Comparison of ENCODE assay signal across 14 cellular contexts in the genomic region with DNA sequence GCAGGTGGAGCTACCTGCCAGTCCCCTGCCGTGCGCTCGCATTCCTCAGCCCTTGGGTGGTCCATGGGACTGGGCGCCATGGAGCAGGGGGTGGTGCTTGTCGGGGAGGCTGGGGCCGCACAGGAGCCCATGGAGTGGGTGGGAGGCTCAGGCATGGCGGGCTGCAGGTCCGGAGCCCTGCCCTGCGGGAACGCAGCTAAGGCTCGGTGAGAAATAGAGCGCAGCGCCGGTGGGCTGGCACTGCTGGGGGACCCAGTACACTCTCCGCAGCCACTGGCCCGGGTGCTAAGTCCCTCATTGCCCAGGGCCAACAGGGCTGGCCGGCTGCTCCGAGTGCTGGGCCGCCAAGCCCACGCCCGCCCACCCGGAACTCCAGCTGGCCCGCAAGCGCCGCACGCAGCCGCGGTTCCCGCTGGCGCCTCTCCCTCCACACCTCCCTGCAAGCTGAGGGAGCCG. TPM values are rescaled to one million over a fixed set of nuclear protein-coding genes. Genes with fewer than 3 reads are reported as not detected.
A peak's percentile ranks its signal among the peaks of the same experiment; 100 is the strongest.
DNase-seq lines count a peak whose midpoint lies in the region; ATAC-seq and TF ChIP-seq lines count a peak whose summit lies in the region.
"Not testable (repeated sequence)": the region's sequence is repeated elsewhere in the genome, so short reads cannot be mapped to it uniquely, and the experiment has no call there.
"Had no signal": no experiment of that assay in that cellular context is flagged by ENCODE, and none has a peak within 500 bp of the region (broad histone marks: within the 10 kb centered on the region; RNA-seq: fewer than 3 reads in every experiment).

No MANE protein-coding gene starts in this region.

- H3K4me3 ChIP-seq in esophagus muscularis mucosa (peak overlapping the region in 3 of 4 donors; percentile 41 to 53 (median 44)), psoas muscle (peak overlapping the region; percentile 49)
- H3K4me3 ChIP-seq in right lobe of liver; stomach smooth muscle (ENCODE audit: low read length in 2 of 2): not testable (repeated sequence)

- H3K27me3 Mint-ChIP-seq in activated CD4-positive, alpha-beta memory T cell treated with anti-CD3 and anti-CD28 coated beads, Interleukin-2, amount 10 ng/mL, durations not matched to agents 7 days and 5 days; activated naive CD8-positive, alpha-beta T cell treated with anti-CD3 and anti-CD28 coated beads, Interleukin-2, amount 50 U/mL, for 24 hours: not testable (repeated sequence)

- not testable (repeated sequence) for H3K36me3 ChIP-seq in KOPT-K1 (ENCODE audit: insufficient read depth, low read length); esophagus muscularis mucosa; psoas muscle (ENCODE audit: insufficient read depth in 1 of 2, low read depth in 1 of 2); stomach smooth muscle (ENCODE audit: control insufficient read depth in 2 of 2, insufficient read depth in 2 of 2, low read length in 2 of 2)
- H3K36me3 ChIP-seq in right lobe of liver: peaks cover 0 to 12% (median 0%) of the 10 kb centered on the region in 4 donors

- H3K27ac ChIP-seq in 22Rv1 (peak overlapping the region; percentile 61), KOPT-K1 (ENCODE audit: low read depth, low read length, poor library complexity, severe bottlenecking) (peak overlapping the region; percentile 81), esophagus muscularis mucosa (replicated peaks in 1 of 4) (peak overlapping the region; percentile 82 to 90 (median 86)), right lobe of liver (peak overlapping the region; percentile 88 to 95 (median 90)), stomach smooth muscle (ENCODE audit: low read length) (peak overlapping the region; percentile 58)
- H3K27ac ChIP-seq in psoas muscle: not testable (repeated sequence)

- not testable (repeated sequence) for TF ChIP-seq POLR2A in esophagus muscularis mucosa (IDR thresholded peaks at IDR 0.05; ENCODE audit: low read depth); right lobe of liver (IDR thresholded peaks at IDR 0.05)

- not testable (repeated sequence) for H3K9me3 Mint-ChIP-seq in activated CD4-positive, alpha-beta memory T cell treated with anti-CD3 and anti-CD28 coated beads, Interleukin-2, amount 10 ng/mL, durations not matched to agents 7 days and 5 days; activated naive CD8-positive, alpha-beta T cell treated with anti-CD3 and anti-CD28 coated beads, Interleukin-2, amount 50 U/mL, for 24 hours

- WGBS in esophagus muscularis mucosa: 94% methylated on average over 23 of the region's 31 CpGs
- 100% methylated on average over 2 of the region's 31 CpGs for WGBS in right lobe of liver (ENCODE audit: insufficient coverage, low coverage, low lambda C conversion rate, missing lambda C conversion rate)
- 95 to 98% (median 97%) methylated on average over 30 to 31 of the region's 31 CpGs for WGBS in psoas muscle, 3 donors

- not testable (repeated sequence) for H3K4me3 Mint-ChIP-seq in activated CD4-positive, alpha-beta memory T cell treated with anti-CD3 and anti-CD28 coated beads, Interleukin-2, amount 10 ng/mL, durations not matched to agents 7 days and 5 days; activated naive CD8-positive, alpha-beta T cell treated with anti-CD3 and anti-CD28 coated beads, Interleukin-2, amount 50 U/mL, for 24 hours

- not testable (repeated sequence) for DNase-seq in activated CD4-positive, alpha-beta memory T cell treated with anti-CD3 and anti-CD28 coated beads, Interleukin-2, amount 10 ng/mL, durations not matched to agents 7 days and 5 days; esophagus muscularis mucosa (ENCODE audit: extremely low spot score)
- DNase-seq in activated naive CD8-positive, alpha-beta T cell treated with anti-CD3 and anti-CD28 coated beads, Interleukin-2, amount 50 U/mL, for 24 hours: peak; percentile 4
- DNase-seq in right lobe of liver: peak in 1 of 3 donors; percentile 55
- DNase-seq in psoas muscle: peak in 1 of 2 donors; percentile 14

- not testable (repeated sequence) for TF ChIP-seq CTCF in 22Rv1 (IDR thresholded peaks at IDR 0.05); esophagus muscularis mucosa (IDR thresholded peaks at IDR 0.05); right lobe of liver (IDR thresholded peaks at IDR 0.05); psoas muscle (IDR thresholded peaks at IDR 0.05)

- H3K4me1 ChIP-seq in esophagus muscularis mucosa (peaks cover 11 to 58% (median 53%) of the 10 kb centered on the region in 4 donors), right lobe of liver (peaks cover 0 to 32% (median 14%) of the 10 kb centered on the region in 4 donors)
- not testable (repeated sequence) for H3K4me1 ChIP-seq in psoas muscle; stomach smooth muscle (ENCODE audit: control insufficient read depth, insufficient read depth, low read length)

- intact Hi-C loops in esophagus muscularis mucosa (cut with DNase I); right lobe of liver (cut with DNase I); psoas muscle (cut with DNase I): not testable (repeated sequence)

- H3K9me3 ChIP-seq in KOPT-K1 (ENCODE audit: insufficient read depth, low read length, poor library complexity, severe bottlenecking); esophagus muscularis mucosa; right lobe of liver; psoas muscle; stomach smooth muscle (ENCODE audit: control insufficient read depth in 2 of 2, low read length in 2 of 2): not testable (repeated sequence)

- H3K4me1 Mint-ChIP-seq in activated CD4-positive, alpha-beta memory T cell treated with anti-CD3 and anti-CD28 coated beads, Interleukin-2, amount 10 ng/mL, durations not matched to agents 7 days and 5 days: peaks cover 41% of the 10 kb centered on the region
- peaks cover 61% of the 10 kb centered on the region for H3K4me1 Mint-ChIP-seq in activated naive CD8-positive, alpha-beta T cell treated with anti-CD3 and anti-CD28 coated beads, Interleukin-2, amount 50 U/mL, for 24 hours

- ATAC-seq in activated naive CD8-positive, alpha-beta T cell treated with anti-CD3 and anti-CD28 coated beads, Interleukin-2, amount 50 U/mL, for 24 hours; right lobe of liver; psoas muscle: not testable (repeated sequence)

- H3K9ac ChIP-seq in stomach smooth muscle (ENCODE audit: low read length in 2 of 2): not testable (repeated sequence)

- POLR2A ChIA-PET in activated CD4-positive, alpha-beta memory T cell treated with anti-CD3 and anti-CD28 coated beads, Interleukin-2, amount 10 ng/mL, durations not matched to agents 7 days and 5 days (lab: Charles Lee): interaction anchor here (1.1 to 5.6 kb wide), 12 partner anchors 10 to 483 kb away, joined by 3 to 99 read pairs (median 10); partner anchors contain the start of genes GBP4 and GBP7

- CTCF ChIA-PET in activated CD4-positive, alpha-beta memory T cell treated with anti-CD3 and anti-CD28 coated beads, Interleukin-2, amount 10 ng/mL, durations not matched to agents 7 days and 5 days (lab: Charles Lee): interaction anchor here (1.3 to 1.8 kb wide), 2 partner anchors 145 to 235 kb away, joined by 4 to 7 read pairs; no protein-coding TSS in a partner anchor

- H3K27me3 ChIP-seq in esophagus muscularis mucosa; right lobe of liver; psoas muscle (ENCODE audit: insufficient read depth in 3 of 3, low read length in 2 of 3); stomach smooth muscle (ENCODE audit: control insufficient read depth in 1 of 2, insufficient read depth in 2 of 2, low read length in 2 of 2): not testable (repeated sequence)

- peak overlapping the region; percentile 97 for H3K27ac Mint-ChIP-seq in activated CD4-positive, alpha-beta memory T cell treated with anti-CD3 and anti-CD28 coated beads, Interleukin-2, amount 10 ng/mL, durations not matched to agents 7 days and 5 days
- peak overlapping the region; percentile 98 for H3K27ac Mint-ChIP-seq in activated naive CD8-positive, alpha-beta T cell treated with anti-CD3 and anti-CD28 coated beads, Interleukin-2, amount 50 U/mL, for 24 hours

- peaks cover 44% of the 10 kb centered on the region for H3K36me3 Mint-ChIP-seq in activated CD4-positive, alpha-beta memory T cell treated with anti-CD3 and anti-CD28 coated beads, Interleukin-2, amount 10 ng/mL, durations not matched to agents 7 days and 5 days (ENCODE audit: low read depth)
- H3K36me3 Mint-ChIP-seq in activated naive CD8-positive, alpha-beta T cell treated with anti-CD3 and anti-CD28 coated beads, Interleukin-2, amount 50 U/mL, for 24 hours (ENCODE audit: low read depth): peaks cover 21% of the 10 kb centered on the region

- not testable (repeated sequence) for TF ChIP-seq EP300 in esophagus muscularis mucosa (IDR thresholded peaks at IDR 0.05)

RNA-seq across cellular contexts. Expression of gene GBP2, which starts 2.1 kb away (rescaled TPM):
- 100 to 1,000 TPM; 280 to 281 TPM for total RNA-seq in activated CD4-positive, alpha-beta memory T cell treated with anti-CD3 and anti-CD28 coated beads, Interleukin-2, amount 10 ng/mL, durations not matched to agents 7 days and 5 days
- total RNA-seq in esophagus muscularis mucosa (100 to 1,000 TPM; 103 to 169 (median 147) TPM), right lobe of liver (10 to 100 TPM in 5 of 6 experiments, 1 to 10 TPM in 1; 7.8 to 64.5 (median 26.8) TPM), psoas muscle (10 to 100 TPM; 11.3 to 33.8 (median 26.3) TPM)
- polyA plus RNA-seq in psoas muscle: 10 to 100 TPM; 12.7 to 36.6 (median 21.2) TPM

RNA-seq across cellular contexts. Expression of gene GBP7, which starts 47.8 kb away (rescaled TPM):
- under 1 TPM; 0.15 to 0.30 TPM for total RNA-seq in activated CD4-positive, alpha-beta memory T cell treated with anti-CD3 and anti-CD28 coated beads, Interleukin-2, amount 10 ng/mL, durations not matched to agents 7 days and 5 days
- total RNA-seq in esophagus muscularis mucosa (not detected), right lobe of liver (10 to 100 TPM; 12.5 to 38.1 (median 23.6) TPM), psoas muscle (not detected)
- not detected for polyA plus RNA-seq in psoas muscle
- total RNA-seq: Caco-2, thyroid gland, WTC11 had no signal
- polyA plus RNA-seq: heart left ventricle, pancreas, small intestine had no signal

Comparison
In these comparisons a context has a peak if more than half of its experiments do, and no peak if none do; other contexts are left out.
1. RNA of gene GBP7, which starts 47.8 kb away (total RNA-seq): 12.5 to 38.1 TPM in right lobe of liver; 0.15 to 0.30 TPM in activated CD4-positive, alpha-beta memory T cell treated with anti-CD3 and anti-CD28 coated beads, Interleukin-2, amount 10 ng/mL, durations not matched to agents 7 days and 5 days, not detected in psoas muscle and not detected in esophagus muscularis mucosa; every median in the first group is over 10 times any median in the second.